ENCODE assay signal across 11 cellular contexts in genomic region chr1:232005300-232005699, GRCh38.
"Had no signal": no experiment of that assay in that cellular context is flagged by ENCODE, and none has a peak within 500 bp of the region (broad histone marks: within the 10 kb centered on the region; RNA-seq: fewer than 3 reads in every experiment).

No MANE protein-coding gene starts in this region.

- H3K9me3 ChIP-seq: HAP-1 had no signal

- FAIRE-seq: H1, H54 had no signal

- H3K27ac ChIP-seq: GM23248 had no signal

- H2AFZ ChIP-seq: GM23248, GM23338 had no signal

- ATAC-seq: GM23338, HCT116 had no signal

- DNase-seq: GM23248, GOT3, H7, H9, HCEC 1CT, HFFc6 had no signal

- H3K4me2 ChIP-seq: GM23338 had no signal

- H3K9ac ChIP-seq: GM23248 had no signal

- H3K4me1 ChIP-seq: HAP-1 had no signal

- H3K4me3 ChIP-seq: GM23248, GM23338, HAP-1 had no signal

- H3K36me3 ChIP-seq: HAP-1 had no signal
